2 cellular contexts compared by ENCODE assay signal in genomic region chr20:45953672-45954071, GRCh38.
TF ChIP-seq lines count a peak whose summit lies in the region.

No MANE protein-coding gene starts in this region.

TF ChIP-seq in HCT116, 20 proteins besides CTCF, POLR2A, EP300 and RAD21:
- no peak for TF ChIP-seq CEBPB (IDR thresholded peaks at IDR 0.05; ENCODE audit: low read depth)
- no peak for TF ChIP-seq EGR1 (IDR thresholded peaks at IDR 0.05; ENCODE audit: low read depth)
- no peak for TF ChIP-seq ZBTB33 (IDR thresholded peaks at IDR 0.05; ENCODE audit: extremely low read depth, insufficient replicate concordance, low read length)
- no peak for TF ChIP-seq TCF7L2 (IDR thresholded peaks at IDR 0.05; ENCODE audit: borderline replicate concordance, extremely low read depth, insufficient read depth, insufficient read length)

TF ChIP-seq in HepG2, 621 proteins besides CTCF, POLR2A, EP300 and RAD21:
- TF ChIP-seq ZBTB40 (IDR thresholded peaks at IDR 0.05) (no peak), ZBTB40 (CRISPR knock-in tag; IDR thresholded peaks at IDR 0.05) (no peak), ZNF343 (CRISPR knock-in tag; IDR thresholded peaks at IDR 0.05) (no peak), NRL (CRISPR knock-in tag; IDR thresholded peaks at IDR 0.05; ENCODE audit: borderline replicate concordance) (peak; percentile 39; the same call in 1 of the 2 replicates), ZNF687 (CRISPR knock-in tag; IDR thresholded peaks at IDR 0.05) (peak; percentile 10; the same call in 1 of the 2 replicates), AGO2 (optimal IDR thresholded peaks at IDR 0.05; ENCODE audit: low read depth, low read length) (peak; percentile 88)
